Comparison of ENCODE assay signal across 14 cellular contexts in the genomic region with DNA sequence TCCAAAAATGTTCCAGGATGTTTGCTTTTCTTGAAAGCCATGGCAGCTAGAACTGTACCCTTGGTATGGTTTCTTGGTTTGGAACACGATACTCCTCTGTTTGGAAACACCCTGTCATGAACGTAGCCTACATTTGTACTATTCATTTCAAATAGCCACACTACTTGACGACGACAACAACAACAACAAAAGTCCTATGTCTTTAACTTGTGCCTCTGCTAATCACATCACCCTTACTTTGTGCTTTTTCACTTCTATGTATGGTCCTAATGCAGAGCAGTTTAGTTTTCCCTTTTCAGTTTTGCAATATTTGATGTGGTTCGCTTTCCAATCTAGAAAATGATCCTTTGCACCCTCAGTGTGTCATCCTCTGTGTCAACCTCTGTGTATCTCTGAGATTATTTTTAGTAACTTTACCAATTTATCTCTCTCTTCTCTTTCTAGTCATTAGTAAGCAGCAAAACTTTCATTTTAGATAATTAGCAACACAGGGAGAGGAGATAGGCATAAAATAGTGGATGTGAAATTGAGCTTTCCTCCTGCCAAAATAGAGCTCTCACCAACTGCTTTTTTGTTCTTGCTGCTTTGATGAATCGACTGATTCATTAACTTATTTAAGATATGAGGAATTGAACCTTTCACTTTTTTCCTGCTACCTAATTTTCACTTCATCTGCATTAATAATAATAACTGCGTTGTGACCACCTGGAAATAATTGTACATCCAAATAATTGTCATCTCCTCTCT. TPM values are rescaled to one million over a fixed set of nuclear protein-coding genes. Genes with fewer than 3 reads are reported as not detected.
DNase-seq lines count a peak whose midpoint lies in the region; ATAC-seq and TF ChIP-seq lines count a peak whose summit lies in the region.
"Had no signal": no experiment of that assay in that cellular context is flagged by ENCODE, and none has a peak within 500 bp of the region (broad histone marks: within the 10 kb centered on the region; RNA-seq: fewer than 3 reads in every experiment).

No MANE protein-coding gene starts in this region.

- no peak overlapping the region for H3K9ac ChIP-seq in smooth muscle cell (ENCODE audit: low read depth)

- no peaks in the 10 kb centered on the region for H3K27me3 Mint-ChIP-seq in activated CD8-positive, alpha-beta T cell treated with anti-CD3 and anti-CD28 coated beads for 36 hours
- no peaks in the 10 kb centered on the region for H3K27me3 Mint-ChIP-seq in activated CD8-positive, alpha-beta T cell treated with anti-CD3 and anti-CD28 coated beads, Interleukin-2, amount 10 ng/mL, durations not matched to agents 7 days and 5 days (ENCODE audit: low read depth)
- H3K27me3 Mint-ChIP-seq in HFFc6 (ENCODE audit: insufficient read depth) = no peaks in the 10 kb centered on the region
- no peaks in the 10 kb centered on the region for H3K27me3 Mint-ChIP-seq in CD8-positive, alpha-beta T cell (ENCODE audit: low read depth)

- TF ChIP-seq CTCF in activated CD8-positive, alpha-beta T cell treated with anti-CD3 and anti-CD28 coated beads for 36 hours (IDR thresholded peaks at IDR 0.05) = no peak
- TF ChIP-seq CTCF in smooth muscle cell (IDR thresholded peaks at IDR 0.05; ENCODE audit: borderline replicate concordance, insufficient read depth, poor library complexity, severe bottlenecking) (no peak), HFFc6 (IDR thresholded peaks at IDR 0.05) (no peak)
- TF ChIP-seq CTCF in CD8-positive, alpha-beta T cell (IDR thresholded peaks at IDR 0.05) = no peak

- ATAC-seq in activated CD8-positive, alpha-beta T cell treated with anti-CD3 and anti-CD28 coated beads for 36 hours = peak; percentile 64
- ATAC-seq in activated CD8-positive, alpha-beta T cell treated with anti-CD3 and anti-CD28 coated beads, Interleukin-2, amount 10 ng/mL, durations not matched to agents 7 days and 5 days = no peak
- ATAC-seq in GM21717 (IDR thresholded peaks at IDR 0.05; ENCODE audit: unreplicated experiment) (peak; percentile 96), HG03432 (IDR thresholded peaks at IDR 0.05; ENCODE audit: unreplicated experiment) (peak; percentile 97)
- no peak for ATAC-seq in CD8-positive, alpha-beta T cell
- ATAC-seq: esophagus mucosa had no signal

- no peaks in the 10 kb centered on the region for H3K79me2 ChIP-seq in smooth muscle cell (ENCODE audit: low read depth)

- intact Hi-C loops in activated CD8-positive, alpha-beta T cell treated with anti-CD3 and anti-CD28 coated beads for 36 hours (cut with micrococcal nuclease) = no loop called here
- intact Hi-C loops in CD8-positive, alpha-beta T cell (cut with DNase I, micrococcal nuclease) = no loop called here

- H3K9me3 Mint-ChIP-seq in activated CD8-positive, alpha-beta T cell treated with anti-CD3 and anti-CD28 coated beads for 36 hours = peaks cover 3% of the 10 kb centered on the region
- H3K9me3 Mint-ChIP-seq in activated CD8-positive, alpha-beta T cell treated with anti-CD3 and anti-CD28 coated beads, Interleukin-2, amount 10 ng/mL, durations not matched to agents 7 days and 5 days (ENCODE audit: insufficient read depth) = no peaks in the 10 kb centered on the region
- H3K9me3 Mint-ChIP-seq in HFFc6 = peaks cover 41% of the 10 kb centered on the region
- peaks cover 4% of the 10 kb centered on the region for H3K9me3 Mint-ChIP-seq in CD8-positive, alpha-beta T cell
- H3K9me3 Mint-ChIP-seq: type B pancreatic cell had no signal

- no peaks in the 10 kb centered on the region for H3K9me3 ChIP-seq in smooth muscle cell (replicated peaks; ENCODE audit: low read depth)
- no peaks in the 10 kb centered on the region for H3K9me3 ChIP-seq in CD8-positive, alpha-beta T cell (ENCODE audit: low read length)

- DNase-seq in activated CD8-positive, alpha-beta T cell treated with anti-CD3 and anti-CD28 coated beads for 36 hours = no peak
- DNase-seq in activated CD8-positive, alpha-beta T cell treated with anti-CD3 and anti-CD28 coated beads, Interleukin-2, amount 10 ng/mL, durations not matched to agents 7 days and 5 days = no peak
- DNase-seq in smooth muscle cell (lab: John Stamatoyannopoulos, UW; ENCODE audit: unreplicated experiment) (no peak), NCI-H510A (lab: John Stamatoyannopoulos, UW) (no peak), HFFc6 (no peak)
- DNase-seq in CD8-positive, alpha-beta T cell = no peak
- DNase-seq: ACHN; NCI-H1930; SHP77; stimulated activated CD4-positive, alpha-beta T cell treated with anti-CD3 and anti-CD28 coated beads, Interleukin-2, amount 100 ng/mL, for 48 hours had no signal

- CTCF ChIA-PET in activated CD8-positive, alpha-beta T cell treated with anti-CD3 and anti-CD28 coated beads for 36 hours (lab: Charles Lee) = no interaction called here
- CTCF ChIA-PET in activated CD8-positive, alpha-beta T cell treated with anti-CD3 and anti-CD28 coated beads, Interleukin-2, amount 10 ng/mL, durations not matched to agents 7 days and 5 days (lab: Charles Lee) = no interaction called here
- CTCF ChIA-PET in CD8-positive, alpha-beta T cell (lab: Charles Lee) = interaction anchor here (1.0 kb wide), 1 partner anchor 15 kb away, joined by 3 read pairs; no protein-coding TSS in a partner anchor

- H4K20me1 ChIP-seq in smooth muscle cell (ENCODE audit: low read depth) = no peaks in the 10 kb centered on the region

- no peak overlapping the region for H2AFZ ChIP-seq in smooth muscle cell (ENCODE audit: low read depth)

- no peak overlapping the region for H3K27ac Mint-ChIP-seq in activated CD8-positive, alpha-beta T cell treated with anti-CD3 and anti-CD28 coated beads for 36 hours
- H3K27ac Mint-ChIP-seq in activated CD8-positive, alpha-beta T cell treated with anti-CD3 and anti-CD28 coated beads, Interleukin-2, amount 10 ng/mL, durations not matched to agents 7 days and 5 days = no peak overlapping the region
- no peak overlapping the region for H3K27ac Mint-ChIP-seq in HFFc6
- no peak overlapping the region for H3K27ac Mint-ChIP-seq in CD8-positive, alpha-beta T cell
- H3K27ac Mint-ChIP-seq: type B pancreatic cell had no signal

- H3K4me1 ChIP-seq in smooth muscle cell (ENCODE audit: low read depth) = no peaks in the 10 kb centered on the region
- H3K4me1 ChIP-seq in CD8-positive, alpha-beta T cell (ENCODE audit: insufficient read depth, low read length) = no peaks in the 10 kb centered on the region

- peaks cover 4% of the 10 kb centered on the region for H3F3A ChIP-seq in smooth muscle cell (ENCODE audit: low read depth)

- peak overlapping the region; percentile 74 for H3K4me2 ChIP-seq in smooth muscle cell

- POLR2A ChIA-PET in activated CD8-positive, alpha-beta T cell treated with anti-CD3 and anti-CD28 coated beads for 36 hours (lab: Charles Lee) = no interaction called here
- POLR2A ChIA-PET in activated CD8-positive, alpha-beta T cell treated with anti-CD3 and anti-CD28 coated beads, Interleukin-2, amount 10 ng/mL, durations not matched to agents 7 days and 5 days (lab: Charles Lee) = no interaction called here
- POLR2A ChIA-PET in CD8-positive, alpha-beta T cell (lab: Charles Lee) = no interaction called here

- no peak overlapping the region for H3K4me3 Mint-ChIP-seq in activated CD8-positive, alpha-beta T cell treated with anti-CD3 and anti-CD28 coated beads for 36 hours
- H3K4me3 Mint-ChIP-seq in activated CD8-positive, alpha-beta T cell treated with anti-CD3 and anti-CD28 coated beads, Interleukin-2, amount 10 ng/mL, durations not matched to agents 7 days and 5 days = no peak overlapping the region
- no peak overlapping the region for H3K4me3 Mint-ChIP-seq in HFFc6
- H3K4me3 Mint-ChIP-seq in CD8-positive, alpha-beta T cell = no peak overlapping the region
- H3K4me3 Mint-ChIP-seq: type B pancreatic cell had no signal

- no peaks in the 10 kb centered on the region for H3K36me3 Mint-ChIP-seq in activated CD8-positive, alpha-beta T cell treated with anti-CD3 and anti-CD28 coated beads for 36 hours (ENCODE audit: low read depth)
- no peaks in the 10 kb centered on the region for H3K36me3 Mint-ChIP-seq in activated CD8-positive, alpha-beta T cell treated with anti-CD3 and anti-CD28 coated beads, Interleukin-2, amount 10 ng/mL, durations not matched to agents 7 days and 5 days (ENCODE audit: low read depth)
- no peaks in the 10 kb centered on the region for H3K36me3 Mint-ChIP-seq in HFFc6 (ENCODE audit: low read depth)
- no peaks in the 10 kb centered on the region for H3K36me3 Mint-ChIP-seq in CD8-positive, alpha-beta T cell
- H3K36me3 Mint-ChIP-seq: type B pancreatic cell had no signal

- H3K4me3 ChIP-seq in smooth muscle cell = no peak overlapping the region
- H3K4me3 ChIP-seq in CD8-positive, alpha-beta T cell (ENCODE audit: low read depth, low read length) = no peak overlapping the region

- 92% methylated on average over 7 of the region's 7 CpGs for WGBS in smooth muscle cell (ENCODE audit: low lambda C conversion rate)

- no peaks in the 10 kb centered on the region for H3K27me3 ChIP-seq in smooth muscle cell (ENCODE audit: low read depth)
- no peaks in the 10 kb centered on the region for H3K27me3 ChIP-seq in CD8-positive, alpha-beta T cell (ENCODE audit: insufficient read depth, low read length)

- H3K27ac ChIP-seq in smooth muscle cell (ENCODE audit: low read depth) = peak overlapping the region; percentile 73
- H3K27ac ChIP-seq in CD8-positive, alpha-beta T cell (ENCODE audit: low read depth, low read length) = no peak overlapping the region

- peaks cover 16% of the 10 kb centered on the region for H3K4me1 Mint-ChIP-seq in activated CD8-positive, alpha-beta T cell treated with anti-CD3 and anti-CD28 coated beads for 36 hours (ENCODE audit: low read depth)
- H3K4me1 Mint-ChIP-seq in activated CD8-positive, alpha-beta T cell treated with anti-CD3 and anti-CD28 coated beads, Interleukin-2, amount 10 ng/mL, durations not matched to agents 7 days and 5 days (ENCODE audit: low read depth) = no peaks in the 10 kb centered on the region
- no peaks in the 10 kb centered on the region; the same call in 1 of the 2 replicates for H3K4me1 Mint-ChIP-seq in HFFc6 (ENCODE audit: low read depth)
- no peaks in the 10 kb centered on the region for H3K4me1 Mint-ChIP-seq in CD8-positive, alpha-beta T cell (ENCODE audit: low read depth)

- H3K36me3 ChIP-seq in smooth muscle cell (ENCODE audit: low read depth) = no peaks in the 10 kb centered on the region
- H3K36me3 ChIP-seq in CD8-positive, alpha-beta T cell (ENCODE audit: insufficient read depth, low read length) = no peaks in the 10 kb centered on the region

RNA-seq across cellular contexts. Expression of gene TP63, which starts 44.1 kb away (rescaled TPM):
- under 1 TPM; 0.07 to 0.23 TPM for total RNA-seq in activated CD8-positive, alpha-beta T cell treated with anti-CD3 and anti-CD28 coated beads for 36 hours
- total RNA-seq in activated CD8-positive, alpha-beta T cell treated with anti-CD3 and anti-CD28 coated beads, Interleukin-2, amount 10 ng/mL, durations not matched to agents 7 days and 5 days = not detected
- total RNA-seq in smooth muscle cell = 25.1 and 27.1 TPM in 2 replicates
- 1.9 and 11.1 TPM in 2 replicates for polyA plus RNA-seq in smooth muscle cell
- not detected for total RNA-seq in HFFc6 (2021; fragmentation: NEBNext Ultra II Directional; extraction: Animal tissue kit (Norgen Biotek cat#: 25700))
- not detected for total RNA-seq in CD8-positive, alpha-beta T cell

Comparison
In these comparisons a context has a peak if more than half of its experiments do, and no peak if none do; other contexts are left out.
1. ATAC-seq: peak in activated CD8-positive, alpha-beta T cell treated with anti-CD3 and anti-CD28 coated beads for 36 hours (single experiment), GM21717 (single experiment) and HG03432 (single experiment); none in activated CD8-positive, alpha-beta T cell treated with anti-CD3 and anti-CD28 coated beads, Interleukin-2, amount 10 ng/mL, durations not matched to agents 7 days and 5 days (single experiment) and CD8-positive, alpha-beta T cell (single experiment).
2. RNA of gene TP63, which starts 44.1 kb away (total RNA-seq): 25.1 to 27.1 TPM in smooth muscle cell; 0.07 to 0.23 TPM in activated CD8-positive, alpha-beta T cell treated with anti-CD3 and anti-CD28 coated beads for 36 hours, not detected in CD8-positive, alpha-beta T cell, not detected in activated CD8-positive, alpha-beta T cell treated with anti-CD3 and anti-CD28 coated beads, Interleukin-2, amount 10 ng/mL, durations not matched to agents 7 days and 5 days and not detected in HFFc6; every median in the first group is over 10 times any median in the second.